1 cellular context compared by ENCODE assay signal in genomic region chr21:37658121-37658993, GRCh38.
TF ChIP-seq lines count a peak whose summit lies in the region.

No MANE protein-coding gene starts in this region.

TF ChIP-seq in K562, 482 proteins besides CTCF, POLR2A, EP300 and RAD21 (continued from another document):
- TF ChIP-seq ZNF609 (CRISPR knock-in tag; IDR thresholded peaks at IDR 0.05; ENCODE audit: borderline replicate concordance) (no peak), CAMTA2 (CRISPR knock-in tag; conservative IDR thresholded peaks at IDR 0.05) (no peak), ZNF184 (CRISPR knock-in tag; IDR thresholded peaks at IDR 0.05) (no peak), PTBP1 (IDR thresholded peaks at IDR 0.05; ENCODE audit: low read depth, low read length) (no peak), NFE2 (IDR thresholded peaks at IDR 0.05; ENCODE audit: low read depth) (peak; percentile 64), NR4A1 (CRISPR knock-in tag; IDR thresholded peaks at IDR 0.05) (no peak), NR4A1 (tag; IDR thresholded peaks at IDR 0.05) (0 out of 2 replicates have a peak, but pooled peaks have one; percentile 55), TEAD1 (CRISPR knock-in tag; IDR thresholded peaks at IDR 0.05) (no peak), SIRT6 (IDR thresholded peaks at IDR 0.05; ENCODE audit: low read depth, low read length) (no peak), GTF2B (IDR thresholded peaks at IDR 0.05; ENCODE audit: extremely low read depth, insufficient read length) (no peak), ZNF740 (CRISPR knock-in tag; IDR thresholded peaks at IDR 0.05) (no peak), ZNF740 (tag; IDR thresholded peaks at IDR 0.05) (no peak), SFPQ (IDR thresholded peaks at IDR 0.05; ENCODE audit: low read depth, low read length) (no peak), ZNF766 (CRISPR knock-in tag; conservative IDR thresholded peaks at IDR 0.05) (peak; percentile 61; the same call in 1 of the 2 replicates), ZNF316 (IDR thresholded peaks at IDR 0.05) (peak; percentile 63), RBM25 (IDR thresholded peaks at IDR 0.05; ENCODE audit: low read depth, low read length, severe bottlenecking) (no peak), ETS1 (conservative IDR thresholded peaks at IDR 0.05; ENCODE audit: control insufficient read depth, low read depth, low read length) (no peak), WHSC1 (IDR thresholded peaks at IDR 0.05; ENCODE audit: low read length) (no peak), ILF3 (IDR thresholded peaks at IDR 0.05; ENCODE audit: borderline replicate concordance) (no peak), TCF7 (IDR thresholded peaks at IDR 0.05; ENCODE audit: borderline replicate concordance) (no peak), ZNF668 (CRISPR knock-in tag; IDR thresholded peaks at IDR 0.05) (no peak), YY1 (IDR thresholded peaks at IDR 0.05; ENCODE audit: borderline replicate concordance in 1 of 3, control insufficient read depth in 1 of 3, extremely low read depth in 1 of 3, insufficient read depth in 3 of 3, insufficient read length in 1 of 3, insufficient replicate concordance in 2 of 3, low read depth in 1 of 3, low read length in 2 of 3) (no peak), MCM3 (IDR thresholded peaks at IDR 0.05) (no peak), ZNF512 (tag; IDR thresholded peaks at IDR 0.05) (no peak), NFE2L1 (tag; IDR thresholded peaks at IDR 0.05; ENCODE audit: borderline replicate concordance, low read depth) (peak; percentile 47)
